15 cellular contexts compared by ENCODE assay signal in the genomic region with DNA sequence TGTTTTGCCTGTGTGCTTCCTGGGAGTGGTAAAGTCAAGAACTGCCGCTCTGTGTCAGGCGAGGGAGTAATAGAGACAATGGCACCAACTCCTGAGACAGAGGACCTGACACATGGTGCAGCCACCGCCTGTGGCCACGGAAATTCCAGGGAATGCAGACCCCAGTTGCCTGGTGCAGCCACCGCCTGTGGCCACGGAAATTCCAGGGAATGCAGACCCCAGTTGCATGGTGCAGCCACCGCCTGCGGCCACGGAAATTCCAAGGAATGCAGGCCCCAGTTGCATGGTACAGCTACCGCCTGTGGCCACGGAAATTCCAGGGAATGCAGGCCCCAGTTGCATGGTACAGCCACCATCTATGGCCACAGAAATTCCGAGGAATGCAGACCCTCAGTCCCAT.
"Had no signal": no experiment of that assay in that cellular context is flagged by ENCODE, and none has a peak within 500 bp of the region (broad histone marks: within the 10 kb centered on the region; RNA-seq: fewer than 3 reads in every experiment).

No MANE protein-coding gene starts in this region.

- H3K27ac ChIP-seq: body of pancreas, prostate gland had no signal

- H3K9me3 ChIP-seq: body of pancreas, prostate gland, vagina had no signal

- H3K36me3 ChIP-seq: prostate gland, tibial nerve, vagina had no signal

- FAIRE-seq: TTC549 had no signal

- H3K4me1 ChIP-seq: body of pancreas, prostate gland had no signal

- H3K27me3 ChIP-seq: body of pancreas, tibial nerve, vagina had no signal

- ATAC-seq: activated naive CD4-positive, alpha-beta T cell treated with anti-CD3 and anti-CD28 coated beads, Interleukin-2, amount 50 U/mL, for 72 hours; body of pancreas; naive thymus-derived CD8-positive, alpha-beta T cell had no signal

- DNase-seq: activated effector memory CD4-positive, alpha-beta T cell treated with anti-CD3 and anti-CD28 coated beads, Interleukin-2, amount 50 U/mL, for 16 hours; activated T-cell treated with anti-CD3 and anti-CD28 coated beads, Interleukin-2, amount 50 U/mL, for 24 hours; amniotic stem cell; body of pancreas; foreskin melanocyte; naive thymus-derived CD8-positive, alpha-beta T cell; stimulated activated CD4-positive, alpha-beta T cell treated with anti-CD3 and anti-CD28 coated beads, Interleukin-15, amount 100 ng/mL, for 24 hours; stimulated activated CD4-positive, alpha-beta T cell treated with anti-CD3 and anti-CD28 coated beads, Interleukin-4, amount 100 ng/mL, for 24 hours; T-helper 2 cell had no signal

- H3K4me3 ChIP-seq: body of pancreas, lung, prostate gland, tibial nerve, vagina had no signal
